8 cellular contexts compared by ENCODE assay signal in the genomic region with DNA sequence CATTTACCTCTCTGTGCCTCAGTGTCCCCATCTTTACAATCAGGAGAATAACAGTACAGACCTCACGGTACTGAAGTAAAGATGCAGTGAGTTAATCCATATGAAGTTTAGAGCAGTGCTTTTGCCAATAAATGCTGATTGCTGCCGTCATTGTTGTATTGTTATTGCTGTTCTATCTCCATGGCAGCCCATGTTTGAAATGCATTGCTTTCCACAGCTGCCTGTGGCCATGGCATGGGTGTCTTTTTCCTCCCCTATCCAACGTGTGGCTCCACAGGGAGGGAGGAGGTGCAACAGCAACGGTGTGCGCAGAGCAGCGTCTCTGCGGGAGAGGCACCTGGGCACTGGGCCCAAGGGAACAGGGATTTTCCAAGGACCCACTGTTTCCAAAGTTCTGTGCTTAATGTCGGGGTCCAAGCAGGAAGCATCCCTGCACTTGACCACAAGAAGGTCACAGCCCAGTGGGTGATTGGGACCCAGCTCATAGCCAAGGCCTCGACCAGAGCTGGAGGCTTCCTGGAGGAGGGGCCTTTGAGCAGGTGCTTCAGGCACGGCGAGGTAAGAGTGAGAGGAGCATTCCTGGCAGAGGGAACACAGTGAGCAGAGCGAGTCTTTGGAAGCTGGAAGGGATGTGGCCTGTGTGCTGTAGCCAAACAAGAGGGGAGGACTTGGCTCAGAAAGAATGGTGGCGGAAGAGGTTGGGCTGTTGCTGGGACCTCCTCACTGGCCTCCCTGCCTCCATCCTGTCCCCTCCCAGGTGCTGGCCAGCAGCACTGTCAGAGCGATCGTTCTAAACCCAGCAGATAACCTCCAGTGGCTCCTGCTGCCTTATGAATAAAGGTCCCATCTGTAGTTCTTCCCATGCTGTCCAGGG. TPM values are rescaled to one million over a fixed set of nuclear protein-coding genes. Genes with fewer than 3 reads are reported as not detected.
DNase-seq lines count a peak whose midpoint lies in the region; ATAC-seq and TF ChIP-seq lines count a peak whose summit lies in the region.

No MANE protein-coding gene starts in this region.

- POLR2A ChIA-PET in PC-3 (lab: Charles Lee; ENCODE audit: unreplicated experiment), result interaction anchor here (0.7 kb wide), 1 partner anchor 133 kb away, joined by 3 read pairs; no protein-coding TSS in a partner anchor

- no peak overlapping the region for H4K8ac ChIP-seq in trophoblast cell (ENCODE audit: low read depth, low read length)

- H3K23ac ChIP-seq in trophoblast cell (ENCODE audit: low read length), result no peak overlapping the region

- CTCF ChIA-PET in PC-3 (lab: Charles Lee), result no interaction called here

- H3K18ac ChIP-seq in trophoblast cell (ENCODE audit: low read length), result peak overlapping the region; percentile 26

- no CpG with 5 or more reads among the region's 15 CpGs for WGBS in trophoblast cell (ENCODE audit: extremely low coverage, insufficient coverage, insufficient read length)

- no peak overlapping the region for H2BK5ac ChIP-seq in trophoblast cell (ENCODE audit: low read depth, low read length, poor library complexity)

- peak overlapping the region; percentile 19 for H2BK12ac ChIP-seq in trophoblast cell (ENCODE audit: low read length)

- H3K9me3 ChIP-seq in PC-3 (ENCODE audit: low read length) (no peaks in the 10 kb centered on the region), trophoblast cell (ENCODE audit: insufficient read depth, low read depth, low read length) (no peaks in the 10 kb centered on the region)

- DNase-seq in DMS153 (lab: John Stamatoyannopoulos, UW) (peak; percentile 43), PC-3 (no peak), fibroblast of gingiva (ENCODE audit: low read depth) (peak; percentile 53), trophoblast cell (peak in 1 of 2 donors; percentile 35), HK-2 (ENCODE audit: unreplicated experiment) (no peak)

- H3K4ac ChIP-seq in trophoblast cell (ENCODE audit: low read depth, low read length), result peak overlapping the region; percentile 5

- H3K4me3 ChIP-seq in PC-3 (ENCODE audit: low read length) (peak overlapping the region; percentile 35; the same call in 1 of the 2 replicates), trophoblast cell (ENCODE audit: low read depth, low read length) (peak overlapping the region; percentile 35)

- H3K27ac ChIP-seq in PC-3 (ENCODE audit: low read length) (peak overlapping the region; percentile 86), trophoblast cell (ENCODE audit: low read depth, low read length) (peak overlapping the region; percentile 96)

- ATAC-seq in PC-3 (no peak), GM18858 (IDR thresholded peaks at IDR 0.05; ENCODE audit: unreplicated experiment) (no peak), HG03457 (IDR thresholded peaks at IDR 0.05; ENCODE audit: unreplicated experiment) (no peak), HG03571 (IDR thresholded peaks at IDR 0.05; ENCODE audit: unreplicated experiment) (no peak)

- no TSS peak for BruUV-seq in PC-3 (replicated peaks; lab: Mats Ljungman, UMichigan)

- H2AFZ ChIP-seq in PC-3 (ENCODE audit: low read length) (no peak overlapping the region), trophoblast cell (ENCODE audit: insufficient read depth, low read length, poor library complexity) (no peak overlapping the region)

- no peak overlapping the region for H4K12ac ChIP-seq in trophoblast cell (ENCODE audit: low read depth, low read length)

- H3F3A ChIP-seq in PC-3 (ENCODE audit: low read length, unreplicated experiment), result no peaks in the 10 kb centered on the region

- no peaks in the 10 kb centered on the region for H3K36me3 ChIP-seq in PC-3 (ENCODE audit: low read depth, low read length)
- H3K36me3 ChIP-seq in trophoblast cell (ENCODE audit: control insufficient read depth in 1 of 2, insufficient read depth in 2 of 2, low read length in 2 of 2), result no peaks in the 10 kb centered on the region

- intact Hi-C loops in PC-3 (cut with micrococcal nuclease), result loop anchor here (5.0 kb wide), 1 partner anchor 177 kb away; no protein-coding TSS in a partner anchor

- peak overlapping the region; percentile 53 for H3K9ac ChIP-seq in PC-3 (ENCODE audit: low read length)
- H3K9ac ChIP-seq in trophoblast cell (ENCODE audit: low read length), result no peak overlapping the region

- H3K79me1 ChIP-seq in trophoblast cell (ENCODE audit: low read length), result peaks cover 32% of the 10 kb centered on the region

- H2BK120ac ChIP-seq in trophoblast cell (ENCODE audit: insufficient read depth, low read length, poor library complexity), result no peak overlapping the region

- H3K79me2 ChIP-seq in PC-3 (ENCODE audit: low read length) (peaks cover 85% of the 10 kb centered on the region), trophoblast cell (ENCODE audit: control insufficient read depth, insufficient read depth, low read length, poor library complexity) (peaks cover 35% of the 10 kb centered on the region)

- H2AK5ac ChIP-seq in trophoblast cell (ENCODE audit: low read length), result peak overlapping the region; percentile 30

- H3K4me1 ChIP-seq in PC-3 (ENCODE audit: insufficient read depth, low read length) (peaks cover 45% of the 10 kb centered on the region), trophoblast cell (ENCODE audit: control insufficient read depth in 1 of 2, insufficient read depth in 2 of 2, low read length in 2 of 2) (peaks cover 31 to 37% of the 10 kb centered on the region in 2 experiments)

- no peak overlapping the region for H4K91ac ChIP-seq in trophoblast cell (ENCODE audit: low read depth, low read length)

- H3K9me2 ChIP-seq in PC-3 (replicated peaks; ENCODE audit: low read length), result no peaks in the 10 kb centered on the region

- no peaks in the 10 kb centered on the region for H3K27me3 ChIP-seq in PC-3 (ENCODE audit: low read length)
- H3K27me3 ChIP-seq in trophoblast cell (ENCODE audit: insufficient read depth, low read length), result no peaks in the 10 kb centered on the region

- peak overlapping the region; percentile 8 for H3K14ac ChIP-seq in trophoblast cell (ENCODE audit: low read length)

- TF ChIP-seq CTCF in PC-3 (conservative IDR thresholded peaks at IDR 0.05; ENCODE audit: low read depth, low read length), result no peak

- no peaks in the 10 kb centered on the region for H4K20me1 ChIP-seq in PC-3 (ENCODE audit: low read length)

- H3K4me2 ChIP-seq in PC-3 (ENCODE audit: low read length) (peak overlapping the region; percentile 75), trophoblast cell (ENCODE audit: low read length) (peak overlapping the region; percentile 55)

RNA-seq across cellular contexts. Expression of gene RAI1, which starts 3.9 kb away (rescaled TPM):
- total RNA-seq in PC-3 (2014; rRNA removed), result 33.0 and 64.2 TPM in 2 replicates
- polyA plus RNA-seq in trophoblast cell (2013), result 16.7 and 17.4 TPM in 2 replicates

Comparison
In these comparisons a context has a peak if more than half of its experiments do, and no peak if none do; other contexts are left out.
1. DNase-seq: peak in DMS153 (single experiment) and fibroblast of gingiva (single experiment); none in PC-3 (single experiment) and HK-2 (single experiment).